ENCODE assay signal across 11 cellular contexts in genomic region chr1:153888518-153888917, GRCh38. TPM values are rescaled to one million over a fixed set of nuclear protein-coding genes. Genes with fewer than 3 reads are reported as not detected.
A peak's percentile ranks its signal among the peaks of the same experiment; 100 is the strongest.
DNase-seq lines count a peak whose midpoint lies in the region; ATAC-seq and TF ChIP-seq lines count a peak whose summit lies in the region.
"Had no signal": no experiment of that assay in that cellular context is flagged by ENCODE, and none has a peak within 500 bp of the region (broad histone marks: within the 10 kb centered on the region; RNA-seq: fewer than 3 reads in every experiment).

No MANE protein-coding gene starts in this region.

- DNase-seq in GM10266 (ENCODE audit: extremely low spot score) (peak; percentile 29), foreskin melanocyte (no peak), COLO668 (lab: John Stamatoyannopoulos, UW; ENCODE audit: unreplicated experiment) (no peak), breast epithelium (ENCODE audit: low spot score in 2 of 2) (no peak)
- DNase-seq in activated naive CD8-positive, alpha-beta T cell treated with anti-CD3 and anti-CD28 coated beads, Interleukin-2, amount 50 U/mL, for 24 hours: no peak
- no peak for DNase-seq in naive thymus-derived CD4-positive, alpha-beta T cell
- DNase-seq: DMS79 had no signal

- H3K36me3 Mint-ChIP-seq in IgD-negative memory B cell: peaks cover 6% of the 10 kb centered on the region
- peaks cover 21% of the 10 kb centered on the region for H3K36me3 Mint-ChIP-seq in activated naive CD8-positive, alpha-beta T cell treated with anti-CD3 and anti-CD28 coated beads, Interleukin-2, amount 50 U/mL, for 24 hours (ENCODE audit: low read depth)
- peaks cover 3 to 16% (median 13%) of the 10 kb centered on the region in 5 donors for H3K36me3 Mint-ChIP-seq in naive thymus-derived CD4-positive, alpha-beta T cell

- intact Hi-C loops in naive thymus-derived CD4-positive, alpha-beta T cell (cut with micrococcal nuclease): loop anchor here in 1 of 2 donors (5.0 kb wide), 1 partner anchor 34 kb away; the partner anchor contains the start of gene GATAD2B
- intact Hi-C loops in breast epithelium (cut with DNase I; ENCODE audit: low total_unique reads): no loop called here

- H3K27ac ChIP-seq in naive thymus-derived CD4-positive, alpha-beta T cell (ENCODE audit: low read depth, low read length): peak overlapping the region; percentile 38
- H3K27ac ChIP-seq in breast epithelium: no peak overlapping the region
- H3K27ac ChIP-seq: ascending aorta, prostate gland had no signal

- H3K4me1 ChIP-seq in naive thymus-derived CD4-positive, alpha-beta T cell (ENCODE audit: control insufficient read depth in 2 of 2, insufficient read depth in 2 of 2, low read length in 2 of 2): peaks cover 0 to 4% of the 10 kb centered on the region in 2 donors
- no peaks in the 10 kb centered on the region for H3K4me1 ChIP-seq in breast epithelium
- H3K4me1 ChIP-seq: prostate gland had no signal

- TF ChIP-seq POLR2A in breast epithelium (IDR thresholded peaks at IDR 0.05): no peak

- H3K27me3 Mint-ChIP-seq in IgD-negative memory B cell: no peaks in the 10 kb centered on the region
- no peaks in the 10 kb centered on the region for H3K27me3 Mint-ChIP-seq in activated naive CD8-positive, alpha-beta T cell treated with anti-CD3 and anti-CD28 coated beads, Interleukin-2, amount 50 U/mL, for 24 hours
- H3K27me3 Mint-ChIP-seq in naive thymus-derived CD4-positive, alpha-beta T cell: no peaks in the 10 kb centered on the region

- no peak for ATAC-seq in activated naive CD8-positive, alpha-beta T cell treated with anti-CD3 and anti-CD28 coated beads, Interleukin-2, amount 50 U/mL, for 24 hours
- ATAC-seq in naive thymus-derived CD4-positive, alpha-beta T cell: peak; percentile 27
- no peak for ATAC-seq in HG02884 (IDR thresholded peaks at IDR 0.05; ENCODE audit: unreplicated experiment)

- H3K9me3 ChIP-seq in naive thymus-derived CD4-positive, alpha-beta T cell (ENCODE audit: control insufficient read depth in 2 of 3, low read length in 3 of 3): no peaks in the 10 kb centered on the region
- no peaks in the 10 kb centered on the region for H3K9me3 ChIP-seq in breast epithelium
- H3K9me3 ChIP-seq: ascending aorta, prostate gland had no signal

- TF ChIP-seq CTCF in GM10266 (IDR thresholded peaks at IDR 0.05; ENCODE audit: control insufficient read depth, insufficient read depth, low read depth, missing control alignments) (no peak), breast epithelium (IDR thresholded peaks at IDR 0.05) (no peak)

- H3K36me3 ChIP-seq in naive thymus-derived CD4-positive, alpha-beta T cell (ENCODE audit: control insufficient read depth in 2 of 3, insufficient read depth in 3 of 3, low read length in 3 of 3): peaks cover 0 to 17% (median 0%) of the 10 kb centered on the region in 3 experiments
- H3K36me3 ChIP-seq in breast epithelium: no peaks in the 10 kb centered on the region
- H3K36me3 ChIP-seq: prostate gland had no signal

- no peak overlapping the region for H3K4me3 ChIP-seq in naive thymus-derived CD4-positive, alpha-beta T cell (ENCODE audit: low read length)
- H3K4me3 ChIP-seq in breast epithelium: no peak overlapping the region
- H3K4me3 ChIP-seq: ascending aorta, prostate gland had no signal

- no peaks in the 10 kb centered on the region for H3K27me3 ChIP-seq in naive thymus-derived CD4-positive, alpha-beta T cell (ENCODE audit: control insufficient read depth in 2 of 2, insufficient read depth in 2 of 2, low read length in 2 of 2)
- H3K27me3 ChIP-seq in breast epithelium: no peaks in the 10 kb centered on the region
- H3K27me3 ChIP-seq: ascending aorta had no signal

- POLR2A ChIA-PET in naive thymus-derived CD4-positive, alpha-beta T cell (lab: Charles Lee): no interaction called here

- no peaks in the 10 kb centered on the region for H3K9me3 Mint-ChIP-seq in IgD-negative memory B cell
- no peaks in the 10 kb centered on the region for H3K9me3 Mint-ChIP-seq in activated naive CD8-positive, alpha-beta T cell treated with anti-CD3 and anti-CD28 coated beads, Interleukin-2, amount 50 U/mL, for 24 hours
- no peaks in the 10 kb centered on the region for H3K9me3 Mint-ChIP-seq in naive thymus-derived CD4-positive, alpha-beta T cell

- H3K27ac Mint-ChIP-seq in IgD-negative memory B cell: peak overlapping the region in 2 of 3 donors; percentile 15 to 67
- H3K27ac Mint-ChIP-seq in activated naive CD8-positive, alpha-beta T cell treated with anti-CD3 and anti-CD28 coated beads, Interleukin-2, amount 50 U/mL, for 24 hours: peak overlapping the region; percentile 47
- H3K27ac Mint-ChIP-seq in naive thymus-derived CD4-positive, alpha-beta T cell: peak overlapping the region; percentile 28 to 79 (median 61)

- peak overlapping the region in 2 of 4 donors; percentile 2 to 65 for H3K4me3 Mint-ChIP-seq in IgD-negative memory B cell
- peak overlapping the region; percentile 24 for H3K4me3 Mint-ChIP-seq in activated naive CD8-positive, alpha-beta T cell treated with anti-CD3 and anti-CD28 coated beads, Interleukin-2, amount 50 U/mL, for 24 hours
- peak overlapping the region; percentile 16 to 65 (median 48) for H3K4me3 Mint-ChIP-seq in naive thymus-derived CD4-positive, alpha-beta T cell

- CTCF ChIA-PET in naive thymus-derived CD4-positive, alpha-beta T cell (lab: Charles Lee): no interaction called here

- H3K4me1 Mint-ChIP-seq in IgD-negative memory B cell: peaks cover 19 to 30% (median 21%) of the 10 kb centered on the region in 3 donors
- peaks cover 40% of the 10 kb centered on the region for H3K4me1 Mint-ChIP-seq in activated naive CD8-positive, alpha-beta T cell treated with anti-CD3 and anti-CD28 coated beads, Interleukin-2, amount 50 U/mL, for 24 hours
- H3K4me1 Mint-ChIP-seq in naive thymus-derived CD4-positive, alpha-beta T cell: peaks cover 28 to 64% (median 54%) of the 10 kb centered on the region in 7 donors

RNA-seq across cellular contexts. Expression of gene GATAD2B, which starts 34.3 kb away (rescaled TPM):
- 4.6 TPM for polyA plus RNA-seq in IgD-negative memory B cell
- total RNA-seq in naive thymus-derived CD4-positive, alpha-beta T cell: 100 to 1,000 TPM in 1 of 5 experiments, 10 to 100 TPM in 4; 67.3 to 102 (median 75.5) TPM
- 1 to 10 TPM; 4.8 to 5.3 TPM for polyA plus RNA-seq in naive thymus-derived CD4-positive, alpha-beta T cell
- 10 to 100 TPM; 18.7 to 21.2 (median 20.0) TPM for total RNA-seq in breast epithelium

RNA-seq across cellular contexts. Expression of gene DENND4B, which starts 58.0 kb away (rescaled TPM):
- 36.3 TPM for polyA plus RNA-seq in IgD-negative memory B cell
- total RNA-seq in naive thymus-derived CD4-positive, alpha-beta T cell: 100 to 1,000 TPM; 148 to 223 (median 197) TPM
- polyA plus RNA-seq in naive thymus-derived CD4-positive, alpha-beta T cell: 10 to 100 TPM; 12.5 to 27.0 TPM
- total RNA-seq in breast epithelium: 10 to 100 TPM; 33.4 to 34.1 (median 33.8) TPM

Comparison
In these comparisons a context has a peak if more than half of its experiments do, and no peak if none do; other contexts are left out.
1. RNA of gene DENND4B, which starts 58.0 kb away (total RNA-seq): 148 to 223 TPM in naive thymus-derived CD4-positive, alpha-beta T cell; 33.4 to 34.1 TPM in breast epithelium; every median in the first group is over 4 times any median in the second.
2. Peak in every context shown above with its lines, with median percentiles within 50 percentile points of each other: H3K27ac Mint-ChIP-seq.